ENCODE assay signal across 8 cellular contexts in genomic region chr6:26594730-26595632, GRCh38. TPM values are rescaled to one million over a fixed set of nuclear protein-coding genes. Genes with fewer than 3 reads are reported as not detected.
DNase-seq lines count a peak whose midpoint lies in the region; ATAC-seq and TF ChIP-seq lines count a peak whose summit lies in the region.

No MANE protein-coding gene starts in this region.

- H3K27me3 ChIP-seq in WERI-Rb-1 (ENCODE audit: insufficient read depth, low read depth, severe bottlenecking) (no peaks in the 10 kb centered on the region), gastroesophageal sphincter (peaks cover 44% of the 10 kb centered on the region)

- peak; percentile 87 for DNase-seq in Daoy (ENCODE audit: low read depth)
- DNase-seq in LNCaP clone FGC (ENCODE audit: low read depth), result no peak
- no peak for DNase-seq in WERI-Rb-1
- peak; percentile 74 for DNase-seq in stimulated activated CD4-positive, alpha-beta T cell treated with anti-CD3 and anti-CD28 coated beads, Interleukin-1b, Interleukin-23, amount 100 ng/mL, for 48 hours
- no peak for DNase-seq in NCI-H187 (lab: John Stamatoyannopoulos, UW)

- no peak overlapping the region for H3K27ac ChIP-seq in WERI-Rb-1
- peak overlapping the region in 3 of 4 donors; percentile 89 to 90 (median 89) for H3K27ac ChIP-seq in gastroesophageal sphincter

- TF ChIP-seq CTCF in LNCaP clone FGC (IDR thresholded peaks at IDR 0.05; ENCODE audit: control insufficient read depth, extremely low read depth, insufficient read depth) (no peak), WERI-Rb-1 (IDR thresholded peaks at IDR 0.05; ENCODE audit: low read depth, low read length) (no peak), gastroesophageal sphincter (IDR thresholded peaks at IDR 0.05) (no peak)

- WGBS in gastroesophageal sphincter (ENCODE audit: low coverage in 1 of 2), 2 donors, result 16 to 21% methylated on average over 17 to 23 of the region's 23 CpGs

- no peak for TF ChIP-seq POLR2A in gastroesophageal sphincter (IDR thresholded peaks at IDR 0.05)

- TF ChIP-seq EP300 in gastroesophageal sphincter (IDR thresholded peaks at IDR 0.05), result no peak

- H3K9me3 ChIP-seq in WERI-Rb-1 (ENCODE audit: severe bottlenecking) (no peaks in the 10 kb centered on the region), gastroesophageal sphincter (no peaks in the 10 kb centered on the region)

- H3K4me1 ChIP-seq in gastroesophageal sphincter, result peaks cover 0 to 31% (median 8%) of the 10 kb centered on the region in 3 donors

- ATAC-seq in gastroesophageal sphincter (no peak), GM18873 (IDR thresholded peaks at IDR 0.05; ENCODE audit: low FRiP score, unreplicated experiment) (no peak), HG03378 (IDR thresholded peaks at IDR 0.05; ENCODE audit: unreplicated experiment) (no peak)

- H3K36me3 ChIP-seq in WERI-Rb-1 (peaks cover 25% of the 10 kb centered on the region), gastroesophageal sphincter (peaks cover 0 to 23% of the 10 kb centered on the region in 2 donors)

- H3K4me3 ChIP-seq in LNCaP clone FGC (ENCODE audit: low read depth, low read length) (peak overlapping the region; percentile 96), WERI-Rb-1 (ENCODE audit: low read depth, low read length) (peak overlapping the region; percentile 88), gastroesophageal sphincter (peak overlapping the region in 1 of 2 donors; percentile 86)

RNA-seq across cellular contexts. Expression of gene ABT1, which starts 1.8 kb away (rescaled TPM):
- total RNA-seq in Daoy (2014; rRNA removed; shearing (Covaris generic)), result 22.4 and 25.9 TPM in 2 replicates
- total RNA-seq in gastroesophageal sphincter, result 10 to 100 TPM; 13.9 to 19.4 (median 17.5) TPM

RNA-seq across cellular contexts. Expression of gene HMGN4, which starts 56.8 kb away (rescaled TPM):
- 121 and 140 TPM in 2 replicates for total RNA-seq in Daoy (2014; rRNA removed; shearing (Covaris generic))
- total RNA-seq in gastroesophageal sphincter, result 100 to 1,000 TPM in 1 of 4 donors, 10 to 100 TPM in 3; 80.5 to 121 (median 91.6) TPM

Comparison
In these comparisons a context has a peak if more than half of its experiments do, and no peak if none do; other contexts are left out.
1. DNase-seq: peak in Daoy (single experiment) and stimulated activated CD4-positive, alpha-beta T cell treated with anti-CD3 and anti-CD28 coated beads, Interleukin-1b, Interleukin-23, amount 100 ng/mL, for 48 hours (single experiment); none in LNCaP clone FGC (single experiment), WERI-Rb-1 (single experiment) and NCI-H187 (0 of 2).